In the genomic region with DNA sequence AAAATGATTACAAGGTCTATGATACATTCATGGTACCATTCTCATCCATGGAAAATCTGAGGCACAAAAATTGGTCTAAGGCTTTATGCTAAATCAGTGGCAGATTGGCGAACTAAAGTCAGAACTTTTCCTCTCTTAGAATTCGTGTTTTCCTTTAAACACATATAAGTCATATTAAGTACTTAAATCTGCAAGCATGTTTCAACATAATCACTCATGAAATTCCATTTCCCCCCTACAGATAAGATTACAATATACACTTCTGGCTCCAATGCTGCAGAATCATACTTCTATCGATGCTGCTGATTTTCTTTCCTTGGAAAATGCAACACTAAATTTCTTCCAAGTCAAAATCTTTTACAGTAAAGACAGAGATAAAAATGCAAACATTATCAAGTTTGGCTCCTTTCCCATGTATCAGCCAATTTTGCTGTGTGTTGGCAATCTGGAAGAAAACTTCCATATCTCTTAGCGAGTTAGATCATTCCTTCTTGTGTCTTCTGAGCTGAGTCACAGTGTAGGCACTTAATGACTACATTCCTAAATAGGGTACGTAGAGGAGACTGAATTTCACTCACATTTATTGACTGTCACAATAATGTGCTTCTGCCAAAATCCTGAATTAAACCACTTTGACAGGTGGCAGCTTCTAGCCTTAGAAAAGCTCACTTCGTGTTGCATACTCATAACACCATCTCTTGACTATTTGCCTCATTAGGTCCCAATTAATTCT, we compare ENCODE assay signal across 11 cellular contexts.
DNase-seq lines count a peak whose midpoint lies in the region; FAIRE-seq and TF ChIP-seq lines count a peak whose summit lies in the region.
"Had no signal": no experiment of that assay in that cellular context is flagged by ENCODE, and none has a peak within 500 bp of the region (broad histone marks: within the 10 kb centered on the region; RNA-seq: fewer than 3 reads in every experiment).

No MANE protein-coding gene starts in this region.

- no peaks in the 10 kb centered on the region for H3K4me1 ChIP-seq in thyroid gland

- H3K36me3 Mint-ChIP-seq in immature natural killer cell, result peaks cover 0 to 20% (median 18%) of the 10 kb centered on the region in 3 donors

- peak; percentile 93 for DNase-seq in EL
- peak; percentile 98 for DNase-seq in RCC 7860 (ENCODE audit: low spot score)
- peak; percentile 87 for DNase-seq in fibroblast of mammary gland (ENCODE audit: low read depth)
- peak; percentile 47 for DNase-seq in putamen (ENCODE audit: low spot score)
- no peak for DNase-seq in SKM-1 (lab: John Stamatoyannopoulos, UW; ENCODE audit: unreplicated experiment)
- no peak for DNase-seq in thyroid gland
- DNase-seq in HuH-7.5 (ENCODE audit: low spot score), result no peak
- no peak for DNase-seq in immature natural killer cell
- DNase-seq: DND-41, mucosa of descending colon, NCI-H82 had no signal

- no peaks in the 10 kb centered on the region for H3K9me3 Mint-ChIP-seq in immature natural killer cell

- no peak overlapping the region for H3K27ac ChIP-seq in thyroid gland

- no peaks in the 10 kb centered on the region for H3K27me3 Mint-ChIP-seq in immature natural killer cell (ENCODE audit: low read depth in 3 of 3)

- H3K9me3 ChIP-seq in thyroid gland, result no peaks in the 10 kb centered on the region
- H3K9me3 ChIP-seq: mucosa of descending colon had no signal

- no peaks in the 10 kb centered on the region for H3K4me1 Mint-ChIP-seq in immature natural killer cell

- H3K36me3 ChIP-seq in thyroid gland, result no peaks in the 10 kb centered on the region

- H3K4me3 Mint-ChIP-seq in immature natural killer cell, result no peak overlapping the region

- H3K4me3 ChIP-seq in fibroblast of mammary gland (ENCODE audit: control insufficient read depth, low read depth, low read length) (no peak overlapping the region), thyroid gland (replicated peaks in 1 of 3) (no peak overlapping the region)
- H3K4me3 ChIP-seq: mucosa of descending colon had no signal

- WGBS in thyroid gland, 2 donors, result 84 to 89% methylated on average over 6 of the region's 6 CpGs

- H3K27me3 ChIP-seq in thyroid gland, result no peaks in the 10 kb centered on the region

- intact Hi-C loops in thyroid gland (cut with DNase I), result no loop called here

- peak; percentile 98 for FAIRE-seq in RCC 7860 (lab: Jason Lieb, UNC)

- no peak for TF ChIP-seq CTCF in fibroblast of mammary gland (conservative IDR thresholded peaks at IDR 0.05; ENCODE audit: control insufficient read depth, insufficient read depth, low read depth, low read length)
- TF ChIP-seq CTCF in thyroid gland (IDR thresholded peaks at IDR 0.05), result no peak

- TF ChIP-seq POLR2A in thyroid gland (IDR thresholded peaks at IDR 0.05), result no peak

- H3K27ac Mint-ChIP-seq in immature natural killer cell, result no peak overlapping the region

Comparison
In these comparisons a context has a peak if more than half of its experiments do, and no peak if none do; other contexts are left out.
1. DNase-seq: peak in EL (single experiment), RCC 7860 (single experiment), fibroblast of mammary gland (single experiment) and putamen (single experiment); none in SKM-1 (single experiment), thyroid gland (0 of 2), HuH-7.5 (single experiment) and immature natural killer cell (0 of 3).